ENCODE assay signal across 8 cellular contexts in genomic region chr2:101831351-101831865, GRCh38.
DNase-seq lines count a peak whose midpoint lies in the region; ATAC-seq and TF ChIP-seq lines count a peak whose summit lies in the region.

No MANE protein-coding gene starts in this region.

- H3K4me3 ChIP-seq in dorsolateral prefrontal cortex (peak overlapping the region in 1 of 59 donors; percentile 3), mesendoderm (ENCODE audit: low read length) (no peak overlapping the region)

- no peak overlapping the region for H2BK5ac ChIP-seq in mesendoderm (ENCODE audit: low read length)

- no peaks in the 10 kb centered on the region for H3K79me2 ChIP-seq in mesendoderm (ENCODE audit: control insufficient read depth, insufficient read depth, low read length)

- H3K27ac ChIP-seq in dorsolateral prefrontal cortex (peak overlapping the region; percentile 1 to 98 (median 90)), mesendoderm (ENCODE audit: low read depth, low read length) (no peak overlapping the region)

- TF ChIP-seq CTCF in dorsolateral prefrontal cortex (IDR thresholded peaks at IDR 0.05 in 54 of 56, conservative IDR thresholded peaks at IDR 0.05 in 2 of 56; ENCODE audit: low read depth in 1 of 56, partially characterized antibody in 56 of 56) = peak; percentile 43 to 94 (median 84)

- H2BK120ac ChIP-seq in mesendoderm (ENCODE audit: low read depth, low read length) = no peak overlapping the region

- peak; percentile 60 for ATAC-seq in HG02943 (IDR thresholded peaks at IDR 0.05; ENCODE audit: low read depth, unreplicated experiment)

- H3K79me1 ChIP-seq in mesendoderm (ENCODE audit: low read length) = peaks cover 10% of the 10 kb centered on the region

- no peak overlapping the region for H2AK5ac ChIP-seq in mesendoderm (ENCODE audit: low read length)

- no CpG with 5 or more reads among the region's 5 CpGs for WGBS in mesendoderm (ENCODE audit: extremely low coverage, insufficient coverage, low lambda C conversion rate)

- H3K4me2 ChIP-seq in mesendoderm (ENCODE audit: low read length) = no peak overlapping the region

- H3K27me3 ChIP-seq in dorsolateral prefrontal cortex = no peaks in the 10 kb centered on the region
- H3K27me3 ChIP-seq in mesendoderm (ENCODE audit: insufficient read depth, low read length, poor library complexity) = no peaks in the 10 kb centered on the region

- no peak overlapping the region for H3K23ac ChIP-seq in mesendoderm (ENCODE audit: low read length)

- H4K8ac ChIP-seq in mesendoderm (ENCODE audit: low read depth, low read length) = no peak overlapping the region

- DNase-seq in SIG-M5 treated with dmso at 0.1 percent for 504 hours (lab: John Stamatoyannopoulos, UW; ENCODE audit: unreplicated experiment) (peak; percentile 57), SIG-M5 (lab: John Stamatoyannopoulos, UW) (no peak), NCI-H446 (lab: John Stamatoyannopoulos, UW) (peak; percentile 52 to 61), dorsolateral prefrontal cortex (peak; percentile 62 to 88 (median 78)), mesendoderm (peak; percentile 88)
- peak; percentile 64 to 74 for DNase-seq in activated CD4-positive, alpha-beta T cell treated with anti-CD3 and anti-CD28 coated beads, Interleukin-2, amount 50 U/mL, for 48 hours
- DNase-seq in stimulated activated CD8-positive, alpha-beta memory T cell treated with anti-CD3 and anti-CD28 coated beads, Interleukin-15, amount 100 ng/mL, for 4 hours (ENCODE audit: low read depth in 2 of 2) = peak; percentile 13 to 31

- H2BK15ac ChIP-seq in mesendoderm (replicated peaks; ENCODE audit: low read depth) = no peak overlapping the region

- no peaks in the 10 kb centered on the region for H3K4me1 ChIP-seq in mesendoderm (ENCODE audit: control insufficient read depth, low read depth, low read length)

- peaks cover 7% of the 10 kb centered on the region for H3K36me3 ChIP-seq in mesendoderm (ENCODE audit: control insufficient read depth, insufficient read depth, low read length)

- intact Hi-C loops in dorsolateral prefrontal cortex (cut with DNase I) = loop anchor here (1.0 to 5.0 kb wide), 6 partner anchors 133 to 409 kb away; partner anchors contain the start of gene MAP4K4 (in 1 of the 2)

- H3K9ac ChIP-seq in mesendoderm (ENCODE audit: low read length) = no peak overlapping the region

- no peak overlapping the region for H3K18ac ChIP-seq in mesendoderm (ENCODE audit: low read length)

- H3K56ac ChIP-seq in mesendoderm (ENCODE audit: low read length) = peak overlapping the region; percentile 32

- H3K4ac ChIP-seq in mesendoderm (ENCODE audit: low read depth, low read length) = no peak overlapping the region

- no peak overlapping the region for H4K5ac ChIP-seq in mesendoderm (ENCODE audit: low read length)
